In genomic region chr4:102344520-102344954, GRCh38 we compare ENCODE assay signal across 1 cellular context.
TF ChIP-seq lines count a peak whose summit lies in the region.

No MANE protein-coding gene starts in this region.

TF ChIP-seq in HepG2, 621 proteins besides CTCF, POLR2A, EP300 and RAD21 (continued from another document and continues in another):
- no peak for TF ChIP-seq E2F5 (CRISPR knock-in tag; conservative IDR thresholded peaks at IDR 0.05)
- TF ChIP-seq CENPX (CRISPR knock-in tag; IDR thresholded peaks at IDR 0.05): no peak
- TF ChIP-seq ZNF556 (CRISPR knock-in tag; IDR thresholded peaks at IDR 0.05; ENCODE audit: borderline replicate concordance): no peak
- TF ChIP-seq SKI (IDR thresholded peaks at IDR 0.05; ENCODE audit: partially characterized antibody): no peak
- TF ChIP-seq NKX3-1 (CRISPR knock-in tag; IDR thresholded peaks at IDR 0.05): peak; percentile 79
- no peak for TF ChIP-seq ZNF282 (IDR thresholded peaks at IDR 0.05; ENCODE audit: partially characterized antibody)
- TF ChIP-seq HMG20A (CRISPR knock-in tag; IDR thresholded peaks at IDR 0.05; ENCODE audit: borderline replicate concordance): no peak
- TF ChIP-seq, protein P1, sequence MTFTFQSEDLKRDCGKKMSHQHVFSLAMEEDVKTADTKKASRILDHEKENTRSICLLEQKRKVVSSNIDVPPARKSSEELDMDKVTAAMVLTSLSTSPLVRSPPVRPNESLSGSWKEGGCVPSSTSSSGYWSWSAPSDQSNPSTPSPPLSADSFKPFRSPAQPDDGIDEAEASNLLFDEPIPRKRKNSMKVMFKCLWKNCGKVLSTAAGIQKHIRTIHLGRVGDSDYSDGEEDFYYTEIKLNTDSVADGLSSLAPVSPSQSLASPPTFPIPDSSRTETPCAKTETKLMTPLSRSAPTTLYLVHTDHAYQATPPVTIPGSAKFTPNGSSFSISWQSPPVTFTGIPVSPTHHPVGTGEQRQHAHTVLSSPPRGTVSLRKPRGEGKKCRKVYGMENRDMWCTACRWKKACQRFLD (CRISPR knock-in tag; IDR thresholded peaks at IDR 0.05; ENCODE audit: borderline replicate concordance): no peak
- no peak for TF ChIP-seq SMARCE1 (IDR thresholded peaks at IDR 0.05; ENCODE audit: borderline replicate concordance)
- TF ChIP-seq FOXO4 (CRISPR knock-in tag; conservative IDR thresholded peaks at IDR 0.05): 0 out of 2 replicates have a peak, but pooled peaks have one; percentile 36
- TF ChIP-seq KDM5B (CRISPR knock-in tag; IDR thresholded peaks at IDR 0.05; ENCODE audit: borderline replicate concordance): peak; percentile 54; the same call in 1 of the 2 replicates
- TF ChIP-seq AHR (CRISPR knock-in tag; IDR thresholded peaks at IDR 0.05): no peak
- TF ChIP-seq MAFK (conservative IDR thresholded peaks at IDR 0.05 in 1 of 2, IDR thresholded peaks at IDR 0.05 in 1 of 2; ENCODE audit: low read length in 2 of 2): no peak
- TF ChIP-seq, protein P2, sequence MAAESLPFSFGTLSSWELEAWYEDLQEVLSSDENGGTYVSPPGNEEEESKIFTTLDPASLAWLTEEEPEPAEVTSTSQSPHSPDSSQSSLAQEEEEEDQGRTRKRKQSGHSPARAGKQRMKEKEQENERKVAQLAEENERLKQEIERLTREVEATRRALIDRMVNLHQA (CRISPR knock-in tag; IDR thresholded peaks at IDR 0.05): no peak
- TF ChIP-seq, protein P3, sequence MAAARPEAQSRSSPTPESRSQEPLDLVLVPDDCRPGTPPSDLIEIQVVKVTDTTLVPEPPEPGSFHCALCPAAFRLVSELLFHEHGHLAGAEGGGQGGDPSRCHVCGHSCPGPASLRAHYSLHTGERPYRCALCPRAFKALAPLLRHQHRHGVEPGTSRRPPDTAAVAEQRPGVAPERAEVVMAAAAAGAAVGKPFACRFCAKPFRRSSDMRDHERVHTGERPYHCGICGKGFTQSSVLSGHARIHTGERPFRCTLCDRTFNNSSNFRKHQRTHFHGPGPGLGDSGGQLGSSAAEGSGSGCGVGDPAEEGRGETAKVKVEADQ (CRISPR knock-in tag; IDR thresholded peaks at IDR 0.05; ENCODE audit: borderline replicate concordance): no peak
- no peak for TF ChIP-seq ZSCAN9 (CRISPR knock-in tag; IDR thresholded peaks at IDR 0.05; ENCODE audit: borderline replicate concordance)
- TF ChIP-seq ARNTL (CRISPR knock-in tag; IDR thresholded peaks at IDR 0.05): no peak
- TF ChIP-seq ZBTB39 (CRISPR knock-in tag; IDR thresholded peaks at IDR 0.05): 0 out of 2 replicates have a peak, but pooled peaks have one; percentile 67
- no peak for TF ChIP-seq ZNF354B (CRISPR knock-in tag; IDR thresholded peaks at IDR 0.05)
- TF ChIP-seq, protein P4, sequence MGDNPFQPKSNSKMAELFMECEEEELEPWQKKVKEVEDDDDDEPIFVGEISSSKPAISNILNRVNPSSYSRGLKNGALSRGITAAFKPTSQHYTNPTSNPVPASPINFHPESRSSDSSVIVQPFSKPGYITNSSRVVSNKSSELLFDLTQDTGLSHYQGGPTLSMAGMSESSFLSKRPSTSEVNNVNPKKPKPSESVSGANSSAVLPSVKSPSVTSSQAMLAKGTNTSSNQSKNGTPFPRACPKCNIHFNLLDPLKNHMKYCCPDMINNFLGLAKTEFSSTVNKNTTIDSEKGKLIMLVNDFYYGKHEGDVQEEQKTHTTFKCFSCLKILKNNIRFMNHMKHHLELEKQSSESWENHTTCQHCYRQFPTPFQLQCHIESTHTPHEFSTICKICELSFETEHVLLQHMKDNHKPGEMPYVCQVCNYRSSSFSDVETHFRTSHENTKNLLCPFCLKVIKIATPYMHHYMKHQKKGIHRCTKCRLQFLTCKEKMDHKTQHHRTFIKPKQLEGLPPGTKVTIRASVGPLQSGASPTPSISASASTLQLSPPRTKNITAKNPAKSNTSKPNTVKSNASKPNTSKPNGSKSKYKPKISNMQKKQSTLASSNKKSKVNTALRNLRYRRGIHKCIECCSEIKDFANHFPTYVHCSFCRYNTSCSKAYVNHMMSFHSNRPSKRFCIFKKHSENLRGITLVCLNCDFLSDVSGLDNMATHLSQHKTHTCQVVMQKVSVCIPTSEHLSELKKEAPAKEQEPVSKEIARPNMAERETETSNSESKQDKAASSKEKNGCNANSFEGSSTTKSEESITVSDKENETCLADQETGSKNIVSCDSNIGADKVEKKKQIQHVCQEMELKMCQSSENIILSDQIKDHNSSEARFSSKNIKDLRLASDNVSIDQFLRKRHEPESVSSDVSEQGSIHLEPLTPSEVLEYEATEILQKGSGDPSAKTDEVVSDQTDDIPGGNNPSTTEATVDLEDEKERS (CRISPR knock-in tag; IDR thresholded peaks at IDR 0.05): no peak
- TF ChIP-seq ZKSCAN5 (CRISPR knock-in tag; IDR thresholded peaks at IDR 0.05): no peak
- TF ChIP-seq HOXA9 (CRISPR knock-in tag; IDR thresholded peaks at IDR 0.05; ENCODE audit: borderline replicate concordance): no peak
- no peak for TF ChIP-seq TARDBP (CRISPR knock-in tag; IDR thresholded peaks at IDR 0.05)
- TF ChIP-seq ZBTB42 (CRISPR knock-in tag; IDR thresholded peaks at IDR 0.05): peak; percentile 49; the same call in 1 of the 2 replicates
- TF ChIP-seq RFXAP (CRISPR knock-in tag; IDR thresholded peaks at IDR 0.05; ENCODE audit: borderline replicate concordance): peak; percentile 56; the same call in 1 of the 2 replicates
- no peak; the same call in 1 of the 2 replicates for TF ChIP-seq ZNF790 (CRISPR knock-in tag; IDR thresholded peaks at IDR 0.05; ENCODE audit: borderline replicate concordance)
- 0 out of 2 replicates have a peak, but pooled peaks have one; percentile 20 for TF ChIP-seq KLF15 (CRISPR knock-in tag; IDR thresholded peaks at IDR 0.05; ENCODE audit: borderline replicate concordance)
- TF ChIP-seq U2AF1 (optimal IDR thresholded peaks at IDR 0.05; ENCODE audit: low read depth, low read length): no peak
- no peak for TF ChIP-seq REPIN1 (CRISPR knock-in tag; IDR thresholded peaks at IDR 0.05; ENCODE audit: borderline replicate concordance, low read depth)
- no peak for TF ChIP-seq AGO2 (optimal IDR thresholded peaks at IDR 0.05; ENCODE audit: low read depth, low read length)
- 0 out of 2 replicates have a peak, but pooled peaks have one; percentile 25 for TF ChIP-seq ZNF614 (CRISPR knock-in tag; IDR thresholded peaks at IDR 0.05; ENCODE audit: borderline replicate concordance)
- 0 out of 2 replicates have a peak, but pooled peaks have one; percentile 49 for TF ChIP-seq ZNF562 (CRISPR knock-in tag; IDR thresholded peaks at IDR 0.05; ENCODE audit: borderline replicate concordance)
- 0 out of 2 replicates have a peak, but pooled peaks have one; percentile 33 for TF ChIP-seq THAP11 (CRISPR knock-in tag; IDR thresholded peaks at IDR 0.05)
- no peak for TF ChIP-seq HHEX (CRISPR knock-in tag; IDR thresholded peaks at IDR 0.05)
- TF ChIP-seq ADNP (CRISPR knock-in tag; IDR thresholded peaks at IDR 0.05): no peak
- TF ChIP-seq HDAC1 (CRISPR knock-in tag; IDR thresholded peaks at IDR 0.05): 0 out of 2 replicates have a peak, but pooled peaks have one; percentile 12
- TF ChIP-seq CHCHD3 (CRISPR knock-in tag; IDR thresholded peaks at IDR 0.05): peak; percentile 60; the same call in 1 of the 2 replicates
- TF ChIP-seq SOX6 (IDR thresholded peaks at IDR 0.05): no peak
- no peak for TF ChIP-seq SOX6 (CRISPR knock-in tag; IDR thresholded peaks at IDR 0.05)
- no peak for TF ChIP-seq PCBP2 (optimal IDR thresholded peaks at IDR 0.05; ENCODE audit: low read depth, low read length, poor library complexity, severe bottlenecking)
- TF ChIP-seq ZMYM4 (CRISPR knock-in tag; IDR thresholded peaks at IDR 0.05): 0 out of 2 replicates have a peak, but pooled peaks have one; percentile 37
- TF ChIP-seq, protein P5, sequence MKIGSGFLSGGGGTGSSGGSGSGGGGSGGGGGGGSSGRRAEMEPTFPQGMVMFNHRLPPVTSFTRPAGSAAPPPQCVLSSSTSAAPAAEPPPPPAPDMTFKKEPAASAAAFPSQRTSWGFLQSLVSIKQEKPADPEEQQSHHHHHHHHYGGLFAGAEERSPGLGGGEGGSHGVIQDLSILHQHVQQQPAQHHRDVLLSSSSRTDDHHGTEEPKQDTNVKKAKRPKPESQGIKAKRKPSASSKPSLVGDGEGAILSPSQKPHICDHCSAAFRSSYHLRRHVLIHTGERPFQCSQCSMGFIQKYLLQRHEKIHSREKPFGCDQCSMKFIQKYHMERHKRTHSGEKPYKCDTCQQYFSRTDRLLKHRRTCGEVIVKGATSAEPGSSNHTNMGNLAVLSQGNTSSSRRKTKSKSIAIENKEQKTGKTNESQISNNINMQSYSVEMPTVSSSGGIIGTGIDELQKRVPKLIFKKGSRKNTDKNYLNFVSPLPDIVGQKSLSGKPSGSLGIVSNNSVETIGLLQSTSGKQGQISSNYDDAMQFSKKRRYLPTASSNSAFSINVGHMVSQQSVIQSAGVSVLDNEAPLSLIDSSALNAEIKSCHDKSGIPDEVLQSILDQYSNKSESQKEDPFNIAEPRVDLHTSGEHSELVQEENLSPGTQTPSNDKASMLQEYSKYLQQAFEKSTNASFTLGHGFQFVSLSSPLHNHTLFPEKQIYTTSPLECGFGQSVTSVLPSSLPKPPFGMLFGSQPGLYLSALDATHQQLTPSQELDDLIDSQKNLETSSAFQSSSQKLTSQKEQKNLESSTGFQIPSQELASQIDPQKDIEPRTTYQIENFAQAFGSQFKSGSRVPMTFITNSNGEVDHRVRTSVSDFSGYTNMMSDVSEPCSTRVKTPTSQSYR (CRISPR knock-in tag; IDR thresholded peaks at IDR 0.05; ENCODE audit: borderline replicate concordance): no peak; the same call in 1 of the 2 replicates
- 0 out of 2 replicates have a peak, but pooled peaks have one; percentile 67 for TF ChIP-seq ZNF773 (CRISPR knock-in tag; IDR thresholded peaks at IDR 0.05; ENCODE audit: borderline replicate concordance)
- TF ChIP-seq ZNF7 (CRISPR knock-in tag; IDR thresholded peaks at IDR 0.05): no peak
- TF ChIP-seq, protein P6, sequence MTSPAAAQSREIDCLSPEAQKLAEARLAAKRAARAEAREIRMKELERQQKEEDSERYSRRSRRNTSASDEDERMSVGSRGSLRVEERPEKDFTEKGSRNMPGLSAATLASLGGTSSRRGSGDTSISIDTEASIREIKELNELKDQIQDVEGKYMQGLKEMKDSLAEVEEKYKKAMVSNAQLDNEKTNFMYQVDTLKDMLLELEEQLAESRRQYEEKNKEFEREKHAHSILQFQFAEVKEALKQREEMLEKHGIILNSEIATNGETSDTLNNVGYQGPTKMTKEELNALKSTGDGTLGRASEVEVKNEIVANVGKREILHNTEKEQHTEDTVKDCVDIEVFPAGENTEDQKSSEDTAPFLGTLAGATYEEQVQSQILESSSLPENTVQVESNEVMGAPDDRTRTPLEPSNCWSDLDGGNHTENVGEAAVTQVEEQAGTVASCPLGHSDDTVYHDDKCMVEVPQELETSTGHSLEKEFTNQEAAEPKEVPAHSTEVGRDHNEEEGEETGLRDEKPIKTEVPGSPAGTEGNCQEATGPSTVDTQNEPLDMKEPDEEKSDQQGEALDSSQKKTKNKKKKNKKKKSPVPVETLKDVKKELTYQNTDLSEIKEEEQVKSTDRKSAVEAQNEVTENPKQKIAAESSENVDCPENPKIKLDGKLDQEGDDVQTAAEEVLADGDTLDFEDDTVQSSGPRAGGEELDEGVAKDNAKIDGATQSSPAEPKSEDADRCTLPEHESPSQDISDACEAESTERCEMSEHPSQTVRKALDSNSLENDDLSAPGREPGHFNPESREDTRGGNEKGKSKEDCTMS (CRISPR knock-in tag; conservative IDR thresholded peaks at IDR 0.05): no peak
- 0 out of 2 replicates have a peak, but pooled peaks have one; percentile 43 for TF ChIP-seq ZNF431 (CRISPR knock-in tag; IDR thresholded peaks at IDR 0.05; ENCODE audit: borderline replicate concordance, low read depth)
- TF ChIP-seq DR1 (CRISPR knock-in tag; IDR thresholded peaks at IDR 0.05): peak; percentile 23; the same call in 1 of the 2 replicates
- no peak for TF ChIP-seq NR2F1 (CRISPR knock-in tag; IDR thresholded peaks at IDR 0.05)
- no peak for TF ChIP-seq ZNF326 (CRISPR knock-in tag; IDR thresholded peaks at IDR 0.05; ENCODE audit: borderline replicate concordance)
- peak; percentile 54; the same call in 1 of the 2 replicates for TF ChIP-seq ARNT2 (CRISPR knock-in tag; IDR thresholded peaks at IDR 0.05; ENCODE audit: low read depth)
- TF ChIP-seq, protein P7, sequence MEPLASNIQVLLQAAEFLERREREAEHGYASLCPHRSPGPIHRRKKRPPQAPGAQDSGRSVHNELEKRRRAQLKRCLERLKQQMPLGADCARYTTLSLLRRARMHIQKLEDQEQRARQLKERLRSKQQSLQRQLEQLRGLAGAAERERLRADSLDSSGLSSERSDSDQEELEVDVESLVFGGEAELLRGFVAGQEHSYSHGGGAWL (CRISPR knock-in tag; IDR thresholded peaks at IDR 0.05): peak; percentile 18; the same call in 1 of the 2 replicates
- TF ChIP-seq FOXO1 (CRISPR knock-in tag; IDR thresholded peaks at IDR 0.05): no peak
- TF ChIP-seq ZNF333 (CRISPR knock-in tag; IDR thresholded peaks at IDR 0.05; ENCODE audit: borderline replicate concordance): no peak
- TF ChIP-seq CHD4 (IDR thresholded peaks at IDR 0.05; ENCODE audit: borderline replicate concordance, low read length): no peak
- TF ChIP-seq REL (CRISPR knock-in tag; conservative IDR thresholded peaks at IDR 0.05): peak; percentile 25; the same call in 1 of the 2 replicates
- TF ChIP-seq MEIS2 (CRISPR knock-in tag; IDR thresholded peaks at IDR 0.05): no peak; the same call in 1 of the 2 replicates
